Comparison of ENCODE assay signal across 17 cellular contexts in the genomic region with DNA sequence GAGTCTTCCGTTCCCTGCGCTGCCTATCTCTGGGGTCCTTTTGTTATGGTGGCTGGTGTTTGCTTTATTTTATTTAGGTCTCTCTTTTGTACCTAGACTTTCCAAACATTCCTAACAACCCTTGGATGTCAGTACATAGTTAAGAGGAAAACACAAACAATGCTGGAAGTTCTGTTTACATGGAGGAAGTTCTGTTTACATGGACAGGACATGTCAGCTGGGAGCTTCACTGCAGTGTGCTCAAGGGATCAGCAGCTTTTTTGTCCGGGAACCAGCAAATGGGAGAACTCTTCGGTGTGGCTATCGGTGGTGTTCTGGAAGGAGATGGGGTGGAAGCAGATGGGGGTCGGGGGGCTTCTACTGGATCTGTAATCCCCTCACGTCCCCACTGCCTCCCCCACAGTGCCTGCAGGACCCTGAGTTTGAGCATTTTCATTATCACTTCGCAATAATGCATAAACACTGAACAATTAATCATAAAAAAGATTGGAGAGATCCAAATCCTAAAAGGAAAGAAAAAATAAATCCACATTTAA. TPM values are rescaled to one million over a fixed set of nuclear protein-coding genes. Genes with fewer than 3 reads are reported as not detected.
DNase-seq lines count a peak whose midpoint lies in the region; ATAC-seq and TF ChIP-seq lines count a peak whose summit lies in the region.
"Had no signal": no experiment of that assay in that cellular context is flagged by ENCODE, and none has a peak within 500 bp of the region (broad histone marks: within the 10 kb centered on the region; RNA-seq: fewer than 3 reads in every experiment).

No MANE protein-coding gene starts in this region.

- H3K36me3 Mint-ChIP-seq in progenitor cell of endocrine pancreas (ENCODE audit: insufficient read depth) = peaks cover 2% of the 10 kb centered on the region

- intact Hi-C loops in esophagus squamous epithelium (cut with DNase I) = no loop called here

- no peak for TF ChIP-seq POLR2A in esophagus squamous epithelium (IDR thresholded peaks at IDR 0.05)

- no peaks in the 10 kb centered on the region for H3K9me3 Mint-ChIP-seq in progenitor cell of endocrine pancreas (ENCODE audit: low read depth)
- H3K9me3 Mint-ChIP-seq: nephron progenitor cell; stimulated activated naive CD8-positive, alpha-beta T cell treated with anti-CD3 and anti-CD28 coated beads, Interleukin-15, amount 100 ng/mL, for 72 hours had no signal

- H3K27me3 ChIP-seq in esophagus squamous epithelium = no peaks in the 10 kb centered on the region
- H3K27me3 ChIP-seq: heart left ventricle had no signal

- peak overlapping the region; percentile 4 for H3K27ac Mint-ChIP-seq in progenitor cell of endocrine pancreas
- H3K27ac Mint-ChIP-seq: nephron progenitor cell; stimulated activated naive CD8-positive, alpha-beta T cell treated with anti-CD3 and anti-CD28 coated beads, Interleukin-15, amount 100 ng/mL, for 72 hours had no signal

- peaks cover 0 to 4% (median 0%) of the 10 kb centered on the region in 3 donors for H3K36me3 ChIP-seq in esophagus squamous epithelium

- no peaks in the 10 kb centered on the region for H3K9me3 ChIP-seq in esophagus squamous epithelium
- H3K9me3 ChIP-seq: heart left ventricle had no signal

- H3K4me1 ChIP-seq in esophagus squamous epithelium = peaks cover 0 to 60% (median 6%) of the 10 kb centered on the region in 3 donors

- TF ChIP-seq CTCF in 22Rv1 (IDR thresholded peaks at IDR 0.05) = no peak
- no peak for TF ChIP-seq CTCF in LNCaP clone FGC (IDR thresholded peaks at IDR 0.05; ENCODE audit: control insufficient read depth, extremely low read depth, insufficient read depth)
- TF ChIP-seq CTCF in esophagus squamous epithelium (IDR thresholded peaks at IDR 0.05) = no peak
- TF ChIP-seq CTCF in progenitor cell of endocrine pancreas (IDR thresholded peaks at IDR 0.05; ENCODE audit: unreplicated experiment) = no peak

- WGBS in esophagus squamous epithelium, 2 donors = 76 to 79% methylated on average over 8 of the region's 8 CpGs

- H3K4me3 ChIP-seq in LNCaP clone FGC (ENCODE audit: low read depth, low read length) (peak overlapping the region; percentile 20; the same call in 1 of the 2 replicates), esophagus squamous epithelium (no peak overlapping the region)
- H3K4me3 ChIP-seq: heart left ventricle had no signal

- ATAC-seq in GM18511 (IDR thresholded peaks at IDR 0.05; ENCODE audit: unreplicated experiment) (no peak), GM18858 (IDR thresholded peaks at IDR 0.05; ENCODE audit: unreplicated experiment) (no peak)
- ATAC-seq: heart left ventricle; Right ventricle myocardium inferior; stimulated activated naive CD8-positive, alpha-beta T cell treated with anti-CD3 and anti-CD28 coated beads, Interleukin-15, amount 100 ng/mL, for 72 hours had no signal

- no peak for DNase-seq in LNCaP clone FGC (ENCODE audit: low read depth)
- no peak for DNase-seq in esophagus squamous epithelium (lab: John Stamatoyannopoulos, UW)
- DNase-seq in progenitor cell of endocrine pancreas (ENCODE audit: low spot score, unreplicated experiment) = no peak
- DNase-seq in OCI-M1 (lab: John Stamatoyannopoulos, UW) = no peak
- DNase-seq in HuH-7.5 (ENCODE audit: low spot score) = no peak
- DNase-seq: HCEC 1CT; heart left ventricle; NCI-H2081 treated with DMSO at 0.1 percent for 48 hours; NCI-H748 treated with DMSO at 0.1 percent for 48 hours; nephron progenitor cell; stimulated activated naive CD8-positive, alpha-beta T cell treated with anti-CD3 and anti-CD28 coated beads, Interleukin-15, amount 100 ng/mL, for 72 hours; T-helper 9 cell had no signal

- H3K27ac ChIP-seq in 22Rv1 = peak overlapping the region; percentile 59
- peak overlapping the region in 3 of 4 donors; percentile 50 to 98 (median 93) for H3K27ac ChIP-seq in esophagus squamous epithelium
- H3K27ac ChIP-seq: HL-60 had no signal

- H3K27me3 Mint-ChIP-seq in progenitor cell of endocrine pancreas = no peaks in the 10 kb centered on the region
- H3K27me3 Mint-ChIP-seq: stimulated activated naive CD8-positive, alpha-beta T cell treated with anti-CD3 and anti-CD28 coated beads, Interleukin-15, amount 100 ng/mL, for 72 hours had no signal

- H3K4me1 Mint-ChIP-seq in progenitor cell of endocrine pancreas (ENCODE audit: low read depth) = peaks cover 37% of the 10 kb centered on the region

- H3K4me3 Mint-ChIP-seq in progenitor cell of endocrine pancreas (ENCODE audit: low read depth) = no peak overlapping the region
- H3K4me3 Mint-ChIP-seq: stimulated activated naive CD8-positive, alpha-beta T cell treated with anti-CD3 and anti-CD28 coated beads, Interleukin-15, amount 100 ng/mL, for 72 hours had no signal

RNA-seq across cellular contexts. Expression of a gene that starts 2.7 kb away (rescaled TPM):
- 10 to 100 TPM; 76.6 to 95.7 (median 84.4) TPM for total RNA-seq in esophagus squamous epithelium
- 220 and 226 TPM in 2 replicates for total RNA-seq in progenitor cell of endocrine pancreas

RNA-seq across cellular contexts. Expression of a gene that starts 31.0 kb away (rescaled TPM):
- total RNA-seq in esophagus squamous epithelium (10 to 100 TPM; 18.7 to 38.3 (median 26.5) TPM), progenitor cell of endocrine pancreas (41.3 and 45.8 TPM in 2 replicates)
